Comparison of ENCODE assay signal across 27 cellular contexts in the genomic region with DNA sequence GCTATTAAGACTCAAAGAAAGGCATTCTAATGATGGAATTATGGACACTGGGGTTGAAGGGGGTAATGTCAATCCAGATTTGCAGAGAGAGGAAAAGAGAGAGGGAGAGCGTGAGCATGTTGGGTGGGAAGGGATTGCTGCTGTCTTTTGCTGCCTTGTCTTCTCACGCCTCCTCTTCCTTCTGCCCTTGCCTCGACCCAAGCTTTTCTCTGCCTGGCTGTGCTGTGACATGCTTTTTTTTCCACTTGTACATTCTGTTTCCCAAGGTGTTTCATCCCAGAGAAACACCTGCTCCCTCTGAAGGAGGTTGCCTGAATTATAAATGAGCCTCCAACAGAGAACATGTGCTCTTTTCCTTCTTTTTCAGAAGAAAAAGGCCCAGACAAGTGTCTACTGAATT.
"Had no signal": no experiment of that assay in that cellular context is flagged by ENCODE, and none has a peak within 500 bp of the region (broad histone marks: within the 10 kb centered on the region; RNA-seq: fewer than 3 reads in every experiment).

No MANE protein-coding gene starts in this region.

- DNase-seq: effector CD4-positive, alpha-beta T cell; endodermal cell; erythroblast; foreskin melanocyte; heart right ventricle; immature natural killer cell; kidney; left cardiac atrium; left ventricle myocardium inferior; lower lobe of right lung; midbrain; occipital lobe; pancreas; retina; stimulated activated CD4-positive, alpha-beta T cell treated with anti-CD3 and anti-CD28 coated beads, Interleukin-15, amount 100 ng/mL, for 24 hours; stimulated activated CD4-positive, alpha-beta T cell treated with anti-CD3 and anti-CD28 coated beads, Interleukin-1b, Interleukin-23, amount 100 ng/mL, for 48 hours; stimulated activated CD4-positive, alpha-beta T cell treated with anti-CD3 and anti-CD28 coated beads, Interleukin-4, amount 100 ng/mL, for 24 hours; upper lobe of right lung had no signal

- H3K4me1 ChIP-seq: left ventricle myocardium inferior, lower lobe of right lung, prostate gland, upper lobe of right lung, vagina had no signal

- H3K4me1 Mint-ChIP-seq: immature natural killer cell; memory B cell; stimulated activated memory B cell treated with anti-CD40 and anti-IgM and Interleukin-4, amounts not matched to agents 10 μg/mL and 1 μg/mL and 100 μg/mL, for 72 hours had no signal

- H3K9me3 ChIP-seq: heart right ventricle, left ventricle myocardium inferior, lower lobe of right lung, pancreas, prostate gland, right lobe of liver, tibial nerve, upper lobe of right lung, vagina had no signal

- H3K27ac Mint-ChIP-seq: endodermal cell; immature natural killer cell; memory B cell; natural killer cell treated with Interleukin-12 subunit alpha and Interleukin-12 subunit beta and Interleukin-15 and Interleukin-18, amount 100 ng/mL, for 72 hours; stimulated activated memory B cell treated with anti-CD40 and anti-IgM and Interleukin-4, amounts not matched to agents 10 μg/mL and 1 μg/mL and 100 μg/mL, for 72 hours; stimulated activated naive CD8-positive, alpha-beta T cell treated with anti-CD3 and anti-CD28 coated beads, Interleukin-15, Interleukin-2, amounts not matched to agents 100 ng/mL and 50 ng/mL, for 24 hours had no signal

- H3K4me3 Mint-ChIP-seq: endodermal cell; immature natural killer cell; memory B cell; natural killer cell treated with Interleukin-12 subunit alpha and Interleukin-12 subunit beta and Interleukin-15 and Interleukin-18, amount 100 ng/mL, for 72 hours; stimulated activated memory B cell treated with anti-CD40 and anti-IgM and Interleukin-4, amounts not matched to agents 10 μg/mL and 1 μg/mL and 100 μg/mL, for 72 hours; stimulated activated naive CD8-positive, alpha-beta T cell treated with anti-CD3 and anti-CD28 coated beads, Interleukin-15, Interleukin-2, amounts not matched to agents 100 ng/mL and 50 ng/mL, for 24 hours had no signal

- H3K27me3 ChIP-seq: pancreas, right lobe of liver, tibial nerve, vagina had no signal

- H3K36me3 ChIP-seq: heart right ventricle, left ventricle myocardium inferior, lower lobe of right lung, pancreas, prostate gland, right lobe of liver, tibial nerve, upper lobe of right lung, vagina had no signal

- H3K4me3 ChIP-seq: coronary artery, heart right ventricle, left ventricle myocardium inferior, lower lobe of right lung, pancreas, prostate gland, right lobe of liver, tibial nerve, upper lobe of right lung, vagina had no signal

- H3K9me3 Mint-ChIP-seq: endodermal cell; immature natural killer cell; natural killer cell treated with Interleukin-12 subunit alpha and Interleukin-12 subunit beta and Interleukin-15 and Interleukin-18, amount 100 ng/mL, for 72 hours; stimulated activated memory B cell treated with anti-CD40 and anti-IgM and Interleukin-4, amounts not matched to agents 10 μg/mL and 1 μg/mL and 100 μg/mL, for 72 hours; stimulated activated naive CD8-positive, alpha-beta T cell treated with anti-CD3 and anti-CD28 coated beads, Interleukin-15, Interleukin-2, amounts not matched to agents 100 ng/mL and 50 ng/mL, for 24 hours had no signal

- H3K27ac ChIP-seq: coronary artery, heart right ventricle, left ventricle myocardium inferior, lower lobe of right lung, pancreas, prostate gland, right lobe of liver, tibial nerve, upper lobe of right lung, vagina had no signal

- H3K36me3 Mint-ChIP-seq: immature natural killer cell; natural killer cell treated with Interleukin-12 subunit alpha and Interleukin-12 subunit beta and Interleukin-15 and Interleukin-18, amount 100 ng/mL, for 72 hours; stimulated activated memory B cell treated with anti-CD40 and anti-IgM and Interleukin-4, amounts not matched to agents 10 μg/mL and 1 μg/mL and 100 μg/mL, for 72 hours had no signal
